Comparison of ENCODE assay signal across 2 cellular contexts in the genomic region with DNA sequence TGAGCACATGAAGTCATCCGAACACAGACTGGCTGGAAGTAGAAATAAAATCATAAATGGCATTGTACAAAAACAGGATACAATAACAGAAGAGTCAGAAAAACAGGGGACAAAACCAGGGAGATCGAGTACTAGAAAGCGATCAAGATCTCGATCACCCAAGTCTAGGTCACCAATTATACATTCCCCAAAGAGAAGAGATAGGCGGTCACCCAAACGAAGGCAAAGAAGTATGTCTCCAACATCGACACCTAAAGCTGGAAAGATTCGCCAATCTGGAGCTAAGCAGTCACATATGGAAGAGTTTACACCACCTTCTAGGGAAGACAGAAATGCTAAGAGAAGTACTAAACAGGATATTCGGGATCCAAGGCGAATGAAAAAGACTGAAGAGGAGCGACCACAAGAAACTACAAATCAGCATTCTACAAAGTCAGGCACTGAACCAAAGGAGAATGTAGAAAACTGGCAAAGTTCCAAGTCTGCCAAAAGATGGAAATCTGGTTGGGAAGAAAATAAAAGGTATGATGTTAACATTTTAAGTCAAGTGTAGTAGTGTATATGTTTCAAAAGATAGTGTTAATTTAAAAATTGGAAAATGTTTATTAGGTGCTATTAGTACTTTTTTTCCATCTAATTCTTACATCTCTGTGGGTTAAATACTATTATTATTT.
TF ChIP-seq lines count a peak whose summit lies in the region.

No MANE protein-coding gene starts in this region.

TF ChIP-seq in HEK293, 187 proteins besides CTCF, POLR2A, EP300 and RAD21:
- TF ChIP-seq ZNF140 (tag by site-specific recombination; IDR thresholded peaks at IDR 0.05) (no peak), ZNF133 (tag by site-specific recombination; IDR thresholded peaks at IDR 0.05) (peak; percentile 95), ZBTB17 (tag by site-specific recombination; IDR thresholded peaks at IDR 0.05) (no peak)
TF ChIP-seq in HEK293: peak in this region for 1.

TF ChIP-seq in K562, 482 proteins besides CTCF, POLR2A, EP300 and RAD21 (continues in another document):
- TF ChIP-seq PTRF (tag; IDR thresholded peaks at IDR 0.05) (no peak), ZKSCAN8 (CRISPR knock-in tag; IDR thresholded peaks at IDR 0.05) (no peak), RB1 (IDR thresholded peaks at IDR 0.05; ENCODE audit: low read depth) (no peak), ZNF584 (CRISPR knock-in tag; IDR thresholded peaks at IDR 0.05; ENCODE audit: low read depth) (no peak), ZBTB11 (CRISPR knock-in tag; IDR thresholded peaks at IDR 0.05) (no peak), POU5F1 (IDR thresholded peaks at IDR 0.05; ENCODE audit: borderline replicate concordance, low read depth, low read length, partially characterized antibody) (no peak), RBM25 (IDR thresholded peaks at IDR 0.05; ENCODE audit: low read depth, low read length, severe bottlenecking) (no peak), PML (IDR thresholded peaks at IDR 0.05; ENCODE audit: low read length) (0 out of 2 replicates have a peak, but pooled peaks have one; percentile 8), ZC3H4 (CRISPR knock-in tag; IDR thresholded peaks at IDR 0.05; ENCODE audit: borderline replicate concordance) (no peak), NFIC (IDR thresholded peaks at IDR 0.05) (peak; percentile 97), TSC22D4 (tag; IDR thresholded peaks at IDR 0.05) (no peak), TRIM25 (IDR thresholded peaks at IDR 0.05; ENCODE audit: borderline replicate concordance) (no peak), IFI16 (CRISPR knock-in tag; IDR thresholded peaks at IDR 0.05) (no peak), ILF3 (IDR thresholded peaks at IDR 0.05; ENCODE audit: borderline replicate concordance) (no peak), KLF13 (tag; IDR thresholded peaks at IDR 0.05; ENCODE audit: borderline replicate concordance, low read depth) (no peak), ZFX (CRISPR knock-in tag; IDR thresholded peaks at IDR 0.05) (no peak), ZNF121 (CRISPR knock-in tag; conservative IDR thresholded peaks at IDR 0.05) (no peak), HBP1 (CRISPR knock-in tag; IDR thresholded peaks at IDR 0.05) (no peak), TAF15 (IDR thresholded peaks at IDR 0.05; ENCODE audit: low read depth, low read length) (no peak), JUND (IDR thresholded peaks at IDR 0.05; ENCODE audit: borderline replicate concordance, low read depth, low read length) (no peak), JUND (tag; IDR thresholded peaks at IDR 0.05; ENCODE audit: borderline replicate concordance, low read depth, low read length) (no peak), CCNT2 (IDR thresholded peaks at IDR 0.05; ENCODE audit: borderline replicate concordance, extremely low read depth, insufficient read length, low read depth, low read length) (no peak), DLX4 (CRISPR knock-in tag; IDR thresholded peaks at IDR 0.05) (no peak), NFIX (CRISPR knock-in tag; IDR thresholded peaks at IDR 0.05; ENCODE audit: low read depth) (peak; percentile 77), HLTF (IDR thresholded peaks at IDR 0.05) (no peak), DPF2 (IDR thresholded peaks at IDR 0.05) (no peak), GABPB2 (CRISPR knock-in tag; conservative IDR thresholded peaks at IDR 0.05) (no peak), KDM1A (IDR thresholded peaks at IDR 0.05) (no peak), SUPT5H (IDR thresholded peaks at IDR 0.05) (peak; percentile 61; the same call in 1 of the 2 replicates), HMGN3 (IDR thresholded peaks at IDR 0.05; ENCODE audit: borderline replicate concordance, extremely low read depth, insufficient read length, low read depth, low read length) (no peak), TCF7L2 (IDR thresholded peaks at IDR 0.05; ENCODE audit: low read depth, low read length) (no peak), THRAP3 (IDR thresholded peaks at IDR 0.05; ENCODE audit: borderline replicate concordance) (peak; percentile 89; the same call in 1 of the 2 replicates), ZNF212 (CRISPR knock-in tag; IDR thresholded peaks at IDR 0.05) (no peak), HMG20B (CRISPR knock-in tag; IDR thresholded peaks at IDR 0.05) (no peak), RNF2 (IDR thresholded peaks at IDR 0.05) (no peak), ZNF134 (CRISPR knock-in tag; conservative IDR thresholded peaks at IDR 0.05) (no peak)
- TF ChIP-seq, protein P1, sequence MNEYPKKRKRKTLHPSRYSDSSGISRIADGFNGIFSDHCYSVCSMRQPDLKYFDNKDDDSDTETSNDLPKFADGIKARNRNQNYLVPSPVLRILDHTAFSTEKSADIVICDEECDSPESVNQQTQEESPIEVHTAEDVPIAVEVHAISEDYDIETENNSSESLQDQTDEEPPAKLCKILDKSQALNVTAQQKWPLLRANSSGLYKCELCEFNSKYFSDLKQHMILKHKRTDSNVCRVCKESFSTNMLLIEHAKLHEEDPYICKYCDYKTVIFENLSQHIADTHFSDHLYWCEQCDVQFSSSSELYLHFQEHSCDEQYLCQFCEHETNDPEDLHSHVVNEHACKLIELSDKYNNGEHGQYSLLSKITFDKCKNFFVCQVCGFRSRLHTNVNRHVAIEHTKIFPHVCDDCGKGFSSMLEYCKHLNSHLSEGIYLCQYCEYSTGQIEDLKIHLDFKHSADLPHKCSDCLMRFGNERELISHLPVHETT (CRISPR knock-in tag; conservative IDR thresholded peaks at IDR 0.05 in 1 of 2, IDR thresholded peaks at IDR 0.05 in 1 of 2): no peak
- TF ChIP-seq, protein P2, sequence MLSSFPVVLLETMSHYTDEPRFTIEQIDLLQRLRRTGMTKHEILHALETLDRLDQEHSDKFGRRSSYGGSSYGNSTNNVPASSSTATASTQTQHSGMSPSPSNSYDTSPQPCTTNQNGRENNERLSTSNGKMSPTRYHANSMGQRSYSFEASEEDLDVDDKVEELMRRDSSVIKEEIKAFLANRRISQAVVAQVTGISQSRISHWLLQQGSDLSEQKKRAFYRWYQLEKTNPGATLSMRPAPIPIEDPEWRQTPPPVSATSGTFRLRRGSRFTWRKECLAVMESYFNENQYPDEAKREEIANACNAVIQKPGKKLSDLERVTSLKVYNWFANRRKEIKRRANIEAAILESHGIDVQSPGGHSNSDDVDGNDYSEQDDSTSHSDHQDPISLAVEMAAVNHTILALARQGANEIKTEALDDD (IDR thresholded peaks at IDR 0.05): no peak
- TF ChIP-seq, protein P3, sequence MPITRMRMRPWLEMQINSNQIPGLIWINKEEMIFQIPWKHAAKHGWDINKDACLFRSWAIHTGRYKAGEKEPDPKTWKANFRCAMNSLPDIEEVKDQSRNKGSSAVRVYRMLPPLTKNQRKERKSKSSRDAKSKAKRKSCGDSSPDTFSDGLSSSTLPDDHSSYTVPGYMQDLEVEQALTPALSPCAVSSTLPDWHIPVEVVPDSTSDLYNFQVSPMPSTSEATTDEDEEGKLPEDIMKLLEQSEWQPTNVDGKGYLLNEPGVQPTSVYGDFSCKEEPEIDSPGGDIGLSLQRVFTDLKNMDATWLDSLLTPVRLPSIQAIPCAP (CRISPR knock-in tag; IDR thresholded peaks at IDR 0.05; ENCODE audit: borderline replicate concordance): no peak
- TF ChIP-seq, protein P4, sequence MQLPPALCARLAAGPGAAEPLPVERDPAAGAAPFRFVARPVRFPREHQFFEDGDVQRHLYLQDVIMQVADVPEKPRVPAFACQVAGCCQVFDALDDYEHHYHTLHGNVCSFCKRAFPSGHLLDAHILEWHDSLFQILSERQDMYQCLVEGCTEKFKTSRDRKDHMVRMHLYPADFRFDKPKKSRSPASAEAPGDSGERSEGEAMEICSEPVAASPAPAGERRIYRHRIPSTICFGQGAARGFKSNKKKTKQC (CRISPR knock-in tag; IDR thresholded peaks at IDR 0.05): no peak
- TF ChIP-seq, protein P5, sequence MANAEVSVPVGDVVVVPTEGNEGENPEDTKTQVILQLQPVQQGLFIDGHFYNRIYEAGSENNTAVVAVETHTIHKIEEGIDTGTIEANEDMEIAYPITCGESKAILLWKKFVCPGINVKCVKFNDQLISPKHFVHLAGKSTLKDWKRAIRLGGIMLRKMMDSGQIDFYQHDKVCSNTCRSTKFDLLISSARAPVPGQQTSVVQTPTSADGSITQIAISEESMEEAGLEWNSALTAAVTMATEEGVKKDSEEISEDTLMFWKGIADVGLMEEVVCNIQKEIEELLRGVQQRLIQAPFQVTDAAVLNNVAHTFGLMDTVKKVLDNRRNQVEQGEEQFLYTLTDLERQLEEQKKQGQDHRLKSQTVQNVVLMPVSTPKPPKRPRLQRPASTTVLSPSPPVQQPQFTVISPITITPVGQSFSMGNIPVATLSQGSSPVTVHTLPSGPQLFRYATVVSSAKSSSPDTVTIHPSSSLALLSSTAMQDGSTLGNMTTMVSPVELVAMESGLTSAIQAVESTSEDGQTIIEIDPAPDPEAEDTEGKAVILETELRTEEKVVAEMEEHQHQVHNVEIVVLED (CRISPR knock-in tag; IDR thresholded peaks at IDR 0.05): no peak
- TF ChIP-seq, protein P6, sequence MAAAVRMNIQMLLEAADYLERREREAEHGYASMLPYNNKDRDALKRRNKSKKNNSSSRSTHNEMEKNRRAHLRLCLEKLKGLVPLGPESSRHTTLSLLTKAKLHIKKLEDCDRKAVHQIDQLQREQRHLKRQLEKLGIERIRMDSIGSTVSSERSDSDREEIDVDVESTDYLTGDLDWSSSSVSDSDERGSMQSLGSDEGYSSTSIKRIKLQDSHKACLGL (CRISPR knock-in tag; IDR thresholded peaks at IDR 0.05; ENCODE audit: borderline replicate concordance, poor library complexity, severe bottlenecking): no peak
- TF ChIP-seq, protein P7, sequence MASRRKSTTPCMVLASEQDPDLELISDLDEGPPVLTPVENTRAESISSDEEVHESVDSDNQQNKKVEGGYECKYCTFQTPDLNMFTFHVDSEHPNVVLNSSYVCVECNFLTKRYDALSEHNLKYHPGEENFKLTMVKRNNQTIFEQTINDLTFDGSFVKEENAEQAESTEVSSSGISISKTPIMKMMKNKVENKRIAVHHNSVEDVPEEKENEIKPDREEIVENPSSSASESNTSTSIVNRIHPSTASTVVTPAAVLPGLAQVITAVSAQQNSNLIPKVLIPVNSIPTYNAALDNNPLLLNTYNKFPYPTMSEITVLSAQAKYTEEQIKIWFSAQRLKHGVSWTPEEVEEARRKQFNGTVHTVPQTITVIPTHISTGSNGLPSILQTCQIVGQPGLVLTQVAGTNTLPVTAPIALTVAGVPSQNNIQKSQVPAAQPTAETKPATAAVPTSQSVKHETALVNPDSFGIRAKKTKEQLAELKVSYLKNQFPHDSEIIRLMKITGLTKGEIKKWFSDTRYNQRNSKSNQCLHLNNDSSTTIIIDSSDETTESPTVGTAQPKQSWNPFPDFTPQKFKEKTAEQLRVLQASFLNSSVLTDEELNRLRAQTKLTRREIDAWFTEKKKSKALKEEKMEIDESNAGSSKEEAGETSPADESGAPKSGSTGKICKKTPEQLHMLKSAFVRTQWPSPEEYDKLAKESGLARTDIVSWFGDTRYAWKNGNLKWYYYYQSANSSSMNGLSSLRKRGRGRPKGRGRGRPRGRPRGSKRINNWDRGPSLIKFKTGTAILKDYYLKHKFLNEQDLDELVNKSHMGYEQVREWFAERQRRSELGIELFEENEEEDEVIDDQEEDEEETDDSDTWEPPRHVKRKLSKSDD (conservative IDR thresholded peaks at IDR 0.05; ENCODE audit: low read length): no peak
